In the genomic region with DNA sequence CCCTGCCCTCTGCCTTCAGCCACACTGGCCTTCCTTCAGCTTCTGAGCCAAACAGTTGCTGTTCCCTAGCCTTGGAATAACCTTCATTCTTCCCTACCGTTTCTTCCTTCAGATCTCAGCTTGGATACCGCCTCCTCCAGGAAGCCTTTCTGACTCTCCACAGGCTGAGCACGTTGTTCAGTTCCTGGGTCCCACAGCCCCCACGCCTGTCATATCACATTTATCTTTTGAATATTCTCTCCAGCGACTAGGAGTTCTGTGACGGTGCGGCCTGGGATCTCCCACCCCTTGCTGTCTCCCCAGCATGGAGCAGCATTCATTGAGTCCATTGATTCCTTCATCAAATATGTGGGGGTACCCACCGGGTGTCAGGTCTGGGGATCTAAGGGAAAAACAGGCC, we compare ENCODE assay signal across 26 cellular contexts. TPM values are rescaled to one million over a fixed set of nuclear protein-coding genes. Genes with fewer than 3 reads are reported as not detected.
A peak's percentile ranks its signal among the peaks of the same experiment; 100 is the strongest.
DNase-seq lines count a peak whose midpoint lies in the region; ATAC-seq and TF ChIP-seq lines count a peak whose summit lies in the region.
"Had no signal": no experiment of that assay in that cellular context is flagged by ENCODE, and none has a peak within 500 bp of the region (broad histone marks: within the 10 kb centered on the region; RNA-seq: fewer than 3 reads in every experiment).

No MANE protein-coding gene starts in this region.

- H2BK15ac ChIP-seq in neuronal stem cell (ENCODE audit: low read length): no peak overlapping the region

- H3K4me1 Mint-ChIP-seq in glutamatergic neuron (ENCODE audit: low read depth, unreplicated experiment): peaks cover 16% of the 10 kb centered on the region
- H3K4me1 Mint-ChIP-seq: activated CD4-positive, alpha-beta T cell treated with anti-CD3 and anti-CD28 coated beads for 36 hours; CD14-positive monocyte; stimulated activated naive B cell treated with anti-CD40 and anti-IgM and Interleukin-4, amounts not matched to agents 10 μg/mL and 1 μg/mL and 100 μg/mL, for 72 hours had no signal

- no peak overlapping the region for H2BK12ac ChIP-seq in neuronal stem cell (ENCODE audit: low read length)

- H3K36me3 Mint-ChIP-seq in glutamatergic neuron (ENCODE audit: unreplicated experiment): no peaks in the 10 kb centered on the region
- H3K36me3 Mint-ChIP-seq: CD14-positive monocyte; stimulated activated naive B cell treated with anti-CD40 and anti-IgM and Interleukin-4, amounts not matched to agents 10 μg/mL and 1 μg/mL and 100 μg/mL, for 72 hours had no signal

- H3K27me3 ChIP-seq in Panc1 (ENCODE audit: control insufficient read depth, insufficient read depth, low read length) (no peaks in the 10 kb centered on the region), neuronal stem cell (ENCODE audit: control insufficient read depth in 3 of 3, insufficient read depth in 3 of 3, low read depth in 1 of 3, low read length in 3 of 3) (no peaks in the 10 kb centered on the region)
- no peaks in the 10 kb centered on the region for H3K27me3 ChIP-seq in effector memory CD4-positive, alpha-beta T cell (replicated peaks; ENCODE audit: control insufficient read depth, insufficient read depth, low read length, poor library complexity, severe bottlenecking)
- H3K27me3 ChIP-seq: cardiac muscle cell, suprapubic skin, vagina had no signal

- peak overlapping the region; percentile 1 for H2AK5ac ChIP-seq in neuronal stem cell (ENCODE audit: low read depth, low read length)

- 0 out of 2 replicates have a peak overlapping the region, but pooled peaks have one; percentile 13 for H3K9ac ChIP-seq in ES-I3 (ENCODE audit: low read depth, low read length)
- H3K9ac ChIP-seq in neuronal stem cell (ENCODE audit: low read depth, low read length, poor library complexity): no peak overlapping the region

- in situ Hi-C loops in Panc1 (cut with HindIII; ENCODE audit: low pct_unique_long_range_greater_than_20kb, low sequenced_read_pairs): no loop called here

- no peak for TF ChIP-seq CTCF in Panc1 (IDR thresholded peaks at IDR 0.05)
- TF ChIP-seq CTCF in glutamatergic neuron (IDR thresholded peaks at IDR 0.05; ENCODE audit: partially characterized antibody, unreplicated experiment): no peak
- no peak for TF ChIP-seq CTCF in GM10266 (IDR thresholded peaks at IDR 0.05; ENCODE audit: control insufficient read depth, insufficient read depth, low read depth, missing control alignments)

- CTCF ChIA-PET in Panc1 (lab: Charles Lee): no interaction called here

- H4K8ac ChIP-seq in neuronal stem cell (ENCODE audit: low read depth, low read length): no peak overlapping the region

- H3K27ac ChIP-seq in Panc1 (ENCODE audit: low read length): peak overlapping the region; percentile 61; the same call in 1 of the 2 replicates
- peak overlapping the region; percentile 48 for H3K27ac ChIP-seq in neuronal stem cell (replicated peaks; ENCODE audit: low read length)
- no peak overlapping the region for H3K27ac ChIP-seq in effector memory CD4-positive, alpha-beta T cell (ENCODE audit: insufficient read depth, low read length, poor library complexity, severe bottlenecking)
- H3K27ac ChIP-seq: cardiac muscle cell, HL-60, SK-N-MC, suprapubic skin, vagina had no signal

- peak overlapping the region; percentile 10 for H2BK120ac ChIP-seq in neuronal stem cell (ENCODE audit: low read depth, low read length)

- H3K4me2 ChIP-seq in neuronal stem cell (ENCODE audit: insufficient read depth, low read length, poor library complexity, severe bottlenecking): peak overlapping the region; percentile 41

- DNase-seq in Panc1 (ENCODE audit: low read depth, low spot score) (no peak), glutamatergic neuron (no peak), neuronal stem cell (ENCODE audit: low spot score) (no peak), GM10266 (ENCODE audit: extremely low spot score) (no peak), NCI-H2029 (lab: John Stamatoyannopoulos, UW) (no peak)
- DNase-seq in effector memory CD4-positive, alpha-beta T cell: no peak
- DNase-seq: activated CD4-positive, alpha-beta T cell treated with anti-CD3 and anti-CD28 coated beads for 36 hours; activated naive CD4-positive, alpha-beta T cell; activated T-cell treated with anti-CD3 and anti-CD28 coated beads, Interleukin-2, amount 50 U/mL, for 48 hours; cortex of kidney; HCEC 1CT; NCI-H1417 treated with DMSO at 0.1 percent for 48 hours; NCI-H2107; stimulated activated CD4-positive, alpha-beta T cell treated with anti-CD3 and anti-CD28 coated beads, Interleukin-4, amount 100 ng/mL, for 1 hour; stimulated activated naive B cell treated with anti-CD40 and anti-IgM and Interleukin-4, amounts not matched to agents 10 μg/mL and 1 μg/mL and 100 μg/mL, for 72 hours; T-helper 17 cell had no signal

- no TSS peak for BruUV-seq in Panc1 (replicated peaks; lab: Mats Ljungman, UMichigan)

- H3K36me3 ChIP-seq in ES-I3 (ENCODE audit: insufficient read depth, low read length) (no peaks in the 10 kb centered on the region), Panc1 (ENCODE audit: control insufficient read depth, insufficient read depth, low read length) (no peaks in the 10 kb centered on the region), neuronal stem cell (replicated peaks in 1 of 2; ENCODE audit: control insufficient read depth in 2 of 2, insufficient read depth in 2 of 2, low read length in 2 of 2) (no peaks in the 10 kb centered on the region)
- H3K36me3 ChIP-seq in effector memory CD4-positive, alpha-beta T cell (ENCODE audit: control insufficient read depth, insufficient read depth, low read length): no peaks in the 10 kb centered on the region
- H3K36me3 ChIP-seq: cardiac muscle cell, suprapubic skin, vagina had no signal

- H3K9me3 Mint-ChIP-seq in glutamatergic neuron (ENCODE audit: unreplicated experiment): peaks cover 9% of the 10 kb centered on the region
- H3K9me3 Mint-ChIP-seq: CD14-positive monocyte; stimulated activated naive B cell treated with anti-CD40 and anti-IgM and Interleukin-4, amounts not matched to agents 10 μg/mL and 1 μg/mL and 100 μg/mL, for 72 hours had no signal

- ATAC-seq in Panc1 (no peak), HG03039 (IDR thresholded peaks at IDR 0.05; ENCODE audit: unreplicated experiment) (no peak)
- ATAC-seq: activated CD4-positive, alpha-beta T cell treated with anti-CD3 and anti-CD28 coated beads for 36 hours; stimulated activated naive B cell treated with anti-CD40 and anti-IgM and Interleukin-4, amounts not matched to agents 10 μg/mL and 1 μg/mL and 100 μg/mL, for 72 hours; T-helper 17 cell had no signal

- peaks cover 4% of the 10 kb centered on the region for H3K27me3 Mint-ChIP-seq in glutamatergic neuron (ENCODE audit: unreplicated experiment)

- no peak overlapping the region for H3K4me3 ChIP-seq in Panc1 (ENCODE audit: low read depth in 2 of 2, low read length in 2 of 2)
- H3K4me3 ChIP-seq in neuronal stem cell (ENCODE audit: low read length in 2 of 2): no peak overlapping the region
- H3K4me3 ChIP-seq in effector memory CD4-positive, alpha-beta T cell (ENCODE audit: insufficient read depth, low read depth, low read length, poor library complexity, severe bottlenecking): no peak overlapping the region
- H3K4me3 ChIP-seq: cardiac muscle cell, SK-N-MC, suprapubic skin, vagina had no signal

- H3K4me1 ChIP-seq in ES-I3 (ENCODE audit: insufficient read depth, low read length): peaks cover 41% of the 10 kb centered on the region
- H3K4me1 ChIP-seq in Panc1 (ENCODE audit: control insufficient read depth, insufficient read depth, low read length): peaks cover 42% of the 10 kb centered on the region
- H3K4me1 ChIP-seq in neuronal stem cell (ENCODE audit: control insufficient read depth in 2 of 2, insufficient read depth in 1 of 2, low read depth in 1 of 2, low read length in 2 of 2): peaks cover 51 to 54% of the 10 kb centered on the region in 2 donors
- H3K4me1 ChIP-seq in effector memory CD4-positive, alpha-beta T cell (ENCODE audit: control insufficient read depth, insufficient read depth, low read length, poor library complexity, severe bottlenecking): no peaks in the 10 kb centered on the region

- peak overlapping the region; percentile 45 for H3K4me3 Mint-ChIP-seq in glutamatergic neuron (ENCODE audit: unreplicated experiment)
- H3K4me3 Mint-ChIP-seq: activated CD4-positive, alpha-beta T cell treated with anti-CD3 and anti-CD28 coated beads for 36 hours; CD14-positive monocyte; stimulated activated naive B cell treated with anti-CD40 and anti-IgM and Interleukin-4, amounts not matched to agents 10 μg/mL and 1 μg/mL and 100 μg/mL, for 72 hours had no signal

- peak overlapping the region; percentile 13 for H4K91ac ChIP-seq in neuronal stem cell (ENCODE audit: low read depth, low read length, poor library complexity)

- H3K79me1 ChIP-seq in neuronal stem cell (ENCODE audit: low read depth, low read length): no peaks in the 10 kb centered on the region

- intact Hi-C loops in Panc1 (cut with micrococcal nuclease; ENCODE audit: unreplicated experiment): no loop called here

- WGBS in neuronal stem cell (ENCODE audit: extremely low coverage in 2 of 2, insufficient read length in 2 of 2, insufficient replicate concordance in 1 of 2), 2 donors: no CpG with 5 or more reads among the region's 8 CpGs

- H3K23ac ChIP-seq in neuronal stem cell (ENCODE audit: low read depth, low read length, poor library complexity): no peak overlapping the region

- H3K27ac Mint-ChIP-seq in glutamatergic neuron (ENCODE audit: unreplicated experiment): peak overlapping the region; percentile 94
- H3K27ac Mint-ChIP-seq: activated CD4-positive, alpha-beta T cell treated with anti-CD3 and anti-CD28 coated beads for 36 hours; CD14-positive monocyte; stimulated activated naive B cell treated with anti-CD40 and anti-IgM and Interleukin-4, amounts not matched to agents 10 μg/mL and 1 μg/mL and 100 μg/mL, for 72 hours; T-helper 17 cell had no signal

- POLR2A ChIA-PET in Panc1 (lab: Charles Lee): no interaction called here

- no peaks in the 10 kb centered on the region for H3K9me3 ChIP-seq in ES-I3 (ENCODE audit: control insufficient read depth, insufficient read depth, low read length)
- no peaks in the 10 kb centered on the region for H3K9me3 ChIP-seq in Panc1 (ENCODE audit: control insufficient read depth, insufficient read depth, low read depth, low read length)
- H3K9me3 ChIP-seq in neuronal stem cell (replicated peaks in 1 of 2; ENCODE audit: control insufficient read depth in 2 of 2, insufficient read depth in 1 of 2, low read depth in 1 of 2, low read length in 2 of 2): no peaks in the 10 kb centered on the region
- no peaks in the 10 kb centered on the region for H3K9me3 ChIP-seq in effector memory CD4-positive, alpha-beta T cell (ENCODE audit: control insufficient read depth, low read length)
- H3K9me3 ChIP-seq: suprapubic skin, vagina had no signal

- no peak overlapping the region for H2BK5ac ChIP-seq in neuronal stem cell (ENCODE audit: low read length)

- peak overlapping the region; percentile 63 for H2AFZ ChIP-seq in neuronal stem cell (ENCODE audit: low read length)

- H3K18ac ChIP-seq in neuronal stem cell (ENCODE audit: low read length): peak overlapping the region; percentile 93

- H3K4ac ChIP-seq in neuronal stem cell (ENCODE audit: low read length): peak overlapping the region; percentile 68

- H3K14ac ChIP-seq in neuronal stem cell (ENCODE audit: low read length): peak overlapping the region; percentile 76

RNA-seq across cellular contexts. Expression of gene EPHA2, which starts 39.2 kb away (rescaled TPM):
- total RNA-seq in Panc1 (2021; ENCODE audit: unreplicated experiment) (263 TPM), glutamatergic neuron (ENCODE audit: unreplicated experiment) (0.29 TPM)
- 254 TPM for polyA plus RNA-seq in Panc1 (2012; ENCODE audit: insufficient read length)
- 74.6 TPM for polyA plus RNA-seq in neuronal stem cell (2013, experiment 1 of 2)
- polyA plus RNA-seq in neuronal stem cell (2013, experiment 2 of 2): 73.7 TPM
- total RNA-seq: T-helper 17 cell had no signal
- polyA plus RNA-seq: CD14-positive monocyte had no signal

RNA-seq across cellular contexts. Expression of gene FAM131C, which starts 43.2 kb away (rescaled TPM):
- total RNA-seq in Panc1 (2021; ENCODE audit: unreplicated experiment): 3.4 TPM
- polyA plus RNA-seq in Panc1 (2012; ENCODE audit: insufficient read length): 6.9 TPM
- total RNA-seq in glutamatergic neuron (ENCODE audit: unreplicated experiment): 1.1 TPM
- polyA plus RNA-seq in neuronal stem cell (2013, experiment 1 of 2): 8.9 TPM
- polyA plus RNA-seq in neuronal stem cell (2013, experiment 2 of 2): 9.1 TPM
- total RNA-seq: lung microvascular endothelial cell, RPMI7951, T-helper 17 cell had no signal
- polyA plus RNA-seq: CD14-positive monocyte had no signal

Comparison
In these comparisons a context has a peak if more than half of its experiments do, and no peak if none do; other contexts are left out.
1. RNA of gene EPHA2, which starts 39.2 kb away (total RNA-seq): 263 TPM in Panc1 (single experiment); 0.29 TPM in glutamatergic neuron (single experiment); every median in the first group is over 100 times any median in the second.